1 cellular context compared by ENCODE assay signal in genomic region chr12:51972424-51972812, GRCh38.
TF ChIP-seq lines count a peak whose summit lies in the region.

No MANE protein-coding gene starts in this region.

TF ChIP-seq in HepG2, 621 proteins besides CTCF, POLR2A, EP300 and RAD21 (continues in another document):
- TF ChIP-seq HNF4G (IDR thresholded peaks at IDR 0.05; ENCODE audit: borderline replicate concordance, low read depth, low read length) (peak; percentile 10; the same call in 1 of the 2 replicates), HNF4G (CRISPR knock-in tag; IDR thresholded peaks at IDR 0.05; ENCODE audit: borderline replicate concordance, low read depth) (no peak), ZNF121 (CRISPR knock-in tag; IDR thresholded peaks at IDR 0.05) (peak; percentile 78), ARID5B (CRISPR knock-in tag; IDR thresholded peaks at IDR 0.05) (peak; percentile 43; the same call in 1 of the 2 replicates), HNF1A (IDR thresholded peaks at IDR 0.05; ENCODE audit: low read depth) (peak; percentile 71), HNF1A (CRISPR knock-in tag; IDR thresholded peaks at IDR 0.05; ENCODE audit: borderline replicate concordance) (peak; percentile 58; the same call in 1 of the 2 replicates), ZNF710 (CRISPR knock-in tag; IDR thresholded peaks at IDR 0.05; ENCODE audit: borderline replicate concordance) (no peak), ZNF646 (CRISPR knock-in tag; IDR thresholded peaks at IDR 0.05) (peak; percentile 88), LCORL (IDR thresholded peaks at IDR 0.05) (no peak), LCORL (CRISPR knock-in tag; IDR thresholded peaks at IDR 0.05) (peak; percentile 45; the same call in 1 of the 2 replicates), HMGXB3 (CRISPR knock-in tag; IDR thresholded peaks at IDR 0.05; ENCODE audit: borderline replicate concordance) (no peak), FOXJ3 (CRISPR knock-in tag; IDR thresholded peaks at IDR 0.05; ENCODE audit: borderline replicate concordance) (no peak), MED1 (CRISPR knock-in tag; IDR thresholded peaks at IDR 0.05) (peak; percentile 35; the same call in 1 of the 2 replicates), ZBTB40 (IDR thresholded peaks at IDR 0.05) (no peak), ZBTB40 (CRISPR knock-in tag; IDR thresholded peaks at IDR 0.05) (no peak)
